7 cellular contexts compared by ENCODE assay signal in the genomic region with DNA sequence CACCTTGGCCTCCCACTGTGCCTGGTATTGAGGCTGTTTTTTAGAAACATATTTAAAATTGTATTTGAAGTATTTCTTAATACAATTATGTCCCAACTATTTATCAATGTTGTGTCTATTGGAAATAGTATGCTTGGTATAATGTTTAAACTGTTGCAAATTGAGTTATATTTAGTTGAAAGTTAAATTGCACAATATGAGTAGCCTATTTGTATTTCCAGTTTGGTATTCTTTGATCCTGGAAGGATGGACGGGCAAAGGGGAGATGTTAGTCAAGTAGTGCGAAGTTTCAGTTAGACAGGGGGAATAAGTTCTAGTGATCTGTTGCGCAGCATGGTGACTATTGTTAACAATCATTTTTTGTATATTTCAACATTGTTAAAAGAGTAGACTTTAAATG.
"Had no signal": no experiment of that assay in that cellular context is flagged by ENCODE, and none has a peak within 500 bp of the region (broad histone marks: within the 10 kb centered on the region; RNA-seq: fewer than 3 reads in every experiment).

No MANE protein-coding gene starts in this region.

- DNase-seq: GDM1, GF-D8 had no signal

- FAIRE-seq: GM12891, GM12892, GM18507, GM19239 had no signal

- H3K4me3 ChIP-seq: GM12878 had no signal

- ATAC-seq: GM12878 had no signal
